Comparison of ENCODE assay signal across 8 cellular contexts in genomic region chr14:23306412-23307145, GRCh38. TPM values are rescaled to one million over a fixed set of nuclear protein-coding genes. Genes with fewer than 3 reads are reported as not detected.
DNase-seq lines count a peak whose midpoint lies in the region; ATAC-seq and TF ChIP-seq lines count a peak whose summit lies in the region.

BCL2L2 (plus strand) TSS chr14:23306833; CDS start chr14:23307768, 935 bp downstream.

- peaks cover 9% of the 10 kb centered on the region for H4K20me1 ChIP-seq in Loucy (ENCODE audit: insufficient read depth, low read length, poor library complexity, severe bottlenecking)

- H3K9me3 ChIP-seq in Loucy (ENCODE audit: insufficient read depth, low read depth, low read length) = no peaks in the 10 kb centered on the region

- peaks cover 35% of the 10 kb centered on the region for H3K4me1 ChIP-seq in Loucy (ENCODE audit: insufficient read depth, low read length, poor library complexity, severe bottlenecking)

- no peaks in the 10 kb centered on the region for H3K9me3 Mint-ChIP-seq in stimulated activated naive CD8-positive, alpha-beta T cell treated with anti-CD3 and anti-CD28 coated beads, Interleukin-15, amount 100 ng/mL, for 72 hours

- ATAC-seq in left lobe of liver = peak; percentile 73
- no peak for ATAC-seq in stimulated activated naive CD8-positive, alpha-beta T cell treated with anti-CD3 and anti-CD28 coated beads, Interleukin-15, amount 100 ng/mL, for 72 hours

- no peak for TF ChIP-seq CTCF in GM10248 (IDR thresholded peaks at IDR 0.05; ENCODE audit: control extremely low read depth, extremely low read depth, low read depth, missing control alignments)
- TF ChIP-seq CTCF in Loucy (conservative IDR thresholded peaks at IDR 0.05; ENCODE audit: low read length) = no peak

- peak; percentile 55 for DNase-seq in 8988T
- peak; percentile 84 for DNase-seq in GM10248 (ENCODE audit: extremely low spot score)
- peak; percentile 67 for DNase-seq in RPMI8226
- DNase-seq in dermis microvascular lymphatic vessel endothelial cell (ENCODE audit: low read depth in 2 of 2) = peak; percentile 78 to 93
- DNase-seq in left lobe of liver (ENCODE audit: low spot score) = peak; percentile 92
- DNase-seq in stimulated activated naive CD8-positive, alpha-beta T cell treated with anti-CD3 and anti-CD28 coated beads, Interleukin-15, amount 100 ng/mL, for 72 hours = no peak
- no peak for DNase-seq in NAMALWA (ENCODE audit: low spot score)

- H3F3A ChIP-seq in Loucy (ENCODE audit: low read depth) = no peaks in the 10 kb centered on the region

- peak within 1 kb of the TSS; percentile 76 for H2AFZ ChIP-seq in Loucy (ENCODE audit: low read length)

- H3K27ac Mint-ChIP-seq in stimulated activated naive CD8-positive, alpha-beta T cell treated with anti-CD3 and anti-CD28 coated beads, Interleukin-15, amount 100 ng/mL, for 72 hours = peak within 1 kb of the TSS; percentile 22 to 61

- peak within 1 kb of the TSS; percentile 64 to 67 for H3K4me3 Mint-ChIP-seq in stimulated activated naive CD8-positive, alpha-beta T cell treated with anti-CD3 and anti-CD28 coated beads, Interleukin-15, amount 100 ng/mL, for 72 hours

- no peaks in the 10 kb centered on the region for H3K9me2 ChIP-seq in Loucy (replicated peaks; ENCODE audit: low read depth, low read length)

- CTCF ChIA-PET in GM10248 (lab: Yijun Ruan, JAX) = interaction anchor here (0.7 to 16.2 kb wide), 6 partner anchors 11 to 21 kb away, joined by 3 to 136 read pairs (median 8); partner anchors contain the start of genes HOMEZ and PABPN1

- no peaks in the 10 kb centered on the region for H3K36me3 ChIP-seq in Loucy (ENCODE audit: insufficient read depth, low read length)

- H3K4me2 ChIP-seq in Loucy (ENCODE audit: low read depth, low read length, poor library complexity, severe bottlenecking) = peak within 1 kb of the TSS; percentile 91

- peak within 1 kb of the TSS; percentile 97 for H3K9ac ChIP-seq in Loucy (ENCODE audit: low read depth, low read length, poor library complexity, severe bottlenecking)

- peaks cover 30% of the 10 kb centered on the region for H3K4me1 Mint-ChIP-seq in stimulated activated naive CD8-positive, alpha-beta T cell treated with anti-CD3 and anti-CD28 coated beads, Interleukin-15, amount 100 ng/mL, for 72 hours

- POLR2A ChIA-PET in GM10248 (lab: Yijun Ruan, JAX) = interaction anchor here (0.6 to 1.6 kb wide), 2 partner anchors 14 to 1835 kb away, joined by 3 to 8 read pairs; partner anchors contain the start of gene PABPN1

- H3K27me3 Mint-ChIP-seq in stimulated activated naive CD8-positive, alpha-beta T cell treated with anti-CD3 and anti-CD28 coated beads, Interleukin-15, amount 100 ng/mL, for 72 hours = peaks cover 42% of the 10 kb centered on the region

- no peaks in the 10 kb centered on the region for H3K27me3 ChIP-seq in Loucy (ENCODE audit: insufficient read depth, low read length, poor library complexity, severe bottlenecking)

- peak within 1 kb of the TSS; percentile 85 for H3K4me3 ChIP-seq in Loucy (ENCODE audit: low read length, poor library complexity, severe bottlenecking)

- peaks cover 51% of the 10 kb centered on the region for H3K79me2 ChIP-seq in Loucy (ENCODE audit: insufficient read depth, low read length)

RNA-seq across cellular contexts. Expression of gene BCL2L2, which starts in this region (rescaled TPM):
- total RNA-seq in dermis microvascular lymphatic vessel endothelial cell (10.9 and 16.3 TPM in 2 replicates), left lobe of liver (14.0 TPM)

Comparison
In these comparisons a context has a peak if more than half of its experiments do, and no peak if none do; other contexts are left out.
1. DNase-seq: peak in 8988T (single experiment), GM10248 (single experiment), RPMI8226 (single experiment), dermis microvascular lymphatic vessel endothelial cell (2 of 2) and left lobe of liver (single experiment); none in stimulated activated naive CD8-positive, alpha-beta T cell treated with anti-CD3 and anti-CD28 coated beads, Interleukin-15, amount 100 ng/mL, for 72 hours (0 of 2) and NAMALWA (single experiment).